Comparison of ENCODE assay signal across 8 cellular contexts in genomic region chr2:64114063-64114911, GRCh38. TPM values are rescaled to one million over a fixed set of nuclear protein-coding genes. Genes with fewer than 3 reads are reported as not detected.
DNase-seq lines count a peak whose midpoint lies in the region; ATAC-seq, FAIRE-seq and TF ChIP-seq lines count a peak whose summit lies in the region.

No MANE protein-coding gene starts in this region.

- H3K4me1 ChIP-seq in adipocyte (ENCODE audit: control insufficient read depth, insufficient read depth, low read length) = peaks cover 23% of the 10 kb centered on the region

- TF ChIP-seq CTCF in mesothelial cell of epicardium (IDR thresholded peaks at IDR 0.05; ENCODE audit: unreplicated experiment) = no peak

- H3K27me3 Mint-ChIP-seq in mesothelial cell of epicardium (ENCODE audit: low read depth) = no peaks in the 10 kb centered on the region

- H3K9me3 ChIP-seq in adipocyte (ENCODE audit: control insufficient read depth, low read length) = no peaks in the 10 kb centered on the region

- peaks cover 55% of the 10 kb centered on the region for H3K4me1 Mint-ChIP-seq in mesothelial cell of epicardium

- peak overlapping the region; percentile 50 for H3K4me3 ChIP-seq in adipocyte (ENCODE audit: low read length)

- FAIRE-seq in GM19239 (lab: Jason Lieb, UNC) = peak; percentile 94

- no peak overlapping the region for H3K4me3 Mint-ChIP-seq in mesothelial cell of epicardium

- H3K27ac Mint-ChIP-seq in mesothelial cell of epicardium = peak overlapping the region; percentile 70

- H3K9me3 Mint-ChIP-seq in mesothelial cell of epicardium = no peaks in the 10 kb centered on the region

- H3K27me3 ChIP-seq in adipocyte (replicated peaks; ENCODE audit: control insufficient read depth, insufficient read depth, low read length) = no peaks in the 10 kb centered on the region

- H3K9ac ChIP-seq in adipocyte (ENCODE audit: low read length) = no peak overlapping the region

- H3K36me3 Mint-ChIP-seq in mesothelial cell of epicardium = peaks cover 2% of the 10 kb centered on the region

- ATAC-seq in HG03460 (IDR thresholded peaks at IDR 0.05; ENCODE audit: unreplicated experiment) = peak; percentile 45

- DNase-seq in AG20443 (ENCODE audit: low spot score) (peak; percentile 34), GM19239 (ENCODE audit: insufficient read length, low spot score) (no peak), adipocyte (ENCODE audit: low read depth) (peak; percentile 79), mesothelial cell of epicardium (ENCODE audit: low spot score in 2 of 2, unreplicated experiment in 2 of 2) (no peak), GF-D8 (lab: John Stamatoyannopoulos, UW) (no peak), NCI-H2107 (lab: John Stamatoyannopoulos, UW) (no peak), activated gamma-delta T cell (lab: John Stamatoyannopoulos, UW) (no peak)

- H3K36me3 ChIP-seq in adipocyte (ENCODE audit: control insufficient read depth, insufficient read depth, low read length, severe bottlenecking) = no peaks in the 10 kb centered on the region

RNA-seq across cellular contexts. Expression of gene PELI1, which starts 29.9 kb away (rescaled TPM):
- 124 to 134 TPM (median 129 TPM) in 3 replicates for total RNA-seq in mesothelial cell of epicardium

Comparison
In these comparisons a context has a peak if more than half of its experiments do, and no peak if none do; other contexts are left out.
1. DNase-seq: peak in AG20443 (single experiment) and adipocyte (single experiment); none in GM19239 (single experiment), mesothelial cell of epicardium (0 of 2), GF-D8 (single experiment), NCI-H2107 (single experiment) and activated gamma-delta T cell (single experiment).